Comparison of ENCODE assay signal across 8 cellular contexts in genomic region chr22:47091241-47091691, GRCh38.
A peak's percentile ranks its signal among the peaks of the same experiment; 100 is the strongest.
DNase-seq lines count a peak whose midpoint lies in the region; ATAC-seq and TF ChIP-seq lines count a peak whose summit lies in the region.

No MANE protein-coding gene starts in this region.

- H3K36me3 ChIP-seq in colonic mucosa (no peaks in the 10 kb centered on the region), ascending aorta (no peaks in the 10 kb centered on the region)

- no peaks in the 10 kb centered on the region for H3K27me3 ChIP-seq in colonic mucosa
- no peaks in the 10 kb centered on the region for H3K27me3 ChIP-seq in ascending aorta

- H3K36me3 Mint-ChIP-seq in effector memory CD8-positive, alpha-beta T cell (ENCODE audit: insufficient read depth): no peaks in the 10 kb centered on the region
- peaks cover 0 to 10% (median 4%) of the 10 kb centered on the region in 3 donors for H3K36me3 Mint-ChIP-seq in naive thymus-derived CD8-positive, alpha-beta T cell

- no peaks in the 10 kb centered on the region for H3K9me3 ChIP-seq in colonic mucosa
- H3K9me3 ChIP-seq in ascending aorta: no peaks in the 10 kb centered on the region

- H3K4me1 ChIP-seq in colonic mucosa (no peaks in the 10 kb centered on the region), ascending aorta (no peaks in the 10 kb centered on the region)

- peak overlapping the region; percentile 80 to 83 for H3K4me3 Mint-ChIP-seq in effector memory CD8-positive, alpha-beta T cell
- peak overlapping the region; percentile 74 to 91 (median 79) for H3K4me3 Mint-ChIP-seq in naive thymus-derived CD8-positive, alpha-beta T cell

- DNase-seq in AG09309 (ENCODE audit: low read depth): no peak
- DNase-seq in HFF-Myc (ENCODE audit: extremely low read depth, low read depth): no peak
- peak in 1 of 3 experiments; percentile 18 for DNase-seq in effector memory CD8-positive, alpha-beta T cell
- DNase-seq in naive thymus-derived CD8-positive, alpha-beta T cell: peak in 4 of 10 donors; percentile 13 to 78 (median 55)
- DNase-seq in colonic mucosa: no peak
- DNase-seq in ascending aorta (ENCODE audit: low spot score in 2 of 2): no peak
- no peak for DNase-seq in SK-N-DZ (ENCODE audit: low spot score)
- no peak for DNase-seq in activated CD4-positive, alpha-beta T cell treated with anti-CD3 and anti-CD28 coated beads, Interleukin-2, amount 50 U/mL, for 4 hours

- no peaks in the 10 kb centered on the region for H3K9me3 Mint-ChIP-seq in effector memory CD8-positive, alpha-beta T cell
- peaks cover 0 to 5% (median 0%) of the 10 kb centered on the region in 9 donors for H3K9me3 Mint-ChIP-seq in naive thymus-derived CD8-positive, alpha-beta T cell

- H3K27me3 Mint-ChIP-seq in effector memory CD8-positive, alpha-beta T cell: no peaks in the 10 kb centered on the region
- no peaks in the 10 kb centered on the region for H3K27me3 Mint-ChIP-seq in naive thymus-derived CD8-positive, alpha-beta T cell

- peak overlapping the region; percentile 57 for H3K4me3 ChIP-seq in AG09309 (ENCODE audit: control insufficient read depth, low read depth, low read length)
- H3K4me3 ChIP-seq in HFF-Myc (replicated peaks; ENCODE audit: low read depth, low read length): peak overlapping the region; percentile 37
- H3K4me3 ChIP-seq in colonic mucosa: no peak overlapping the region
- H3K4me3 ChIP-seq in ascending aorta: no peak overlapping the region

- intact Hi-C loops in colonic mucosa (cut with DNase I) (no loop called here), ascending aorta (cut with DNase I) (no loop called here)

- POLR2A ChIA-PET in naive thymus-derived CD8-positive, alpha-beta T cell (lab: Charles Lee): interaction anchor here (1.0 kb wide), 1 partner anchor 19 kb away, joined by 3 read pairs; no protein-coding TSS in a partner anchor

- H3K9ac ChIP-seq in colonic mucosa (ENCODE audit: low read depth in 2 of 2, low read length in 2 of 2): no peak overlapping the region

- H3K27ac ChIP-seq in colonic mucosa (no peak overlapping the region), ascending aorta (no peak overlapping the region)

- TF ChIP-seq CTCF in AG09309 (IDR thresholded peaks at IDR 0.05; ENCODE audit: control insufficient read depth, insufficient read depth, low read depth, low read length, missing control alignments) (no peak), HFF-Myc (IDR thresholded peaks at IDR 0.05; ENCODE audit: low read depth, low read length, missing control alignments) (no peak), colonic mucosa (IDR thresholded peaks at IDR 0.05) (no peak), ascending aorta (IDR thresholded peaks at IDR 0.05) (no peak)

- peaks cover 53 to 56% of the 10 kb centered on the region in 2 donors for H3K4me1 Mint-ChIP-seq in effector memory CD8-positive, alpha-beta T cell (ENCODE audit: low read depth in 2 of 2)
- peaks cover 30 to 53% (median 41%) of the 10 kb centered on the region in 4 donors for H3K4me1 Mint-ChIP-seq in naive thymus-derived CD8-positive, alpha-beta T cell

- peak; percentile 33 for ATAC-seq in effector memory CD8-positive, alpha-beta T cell (replicated peaks)
- ATAC-seq in naive thymus-derived CD8-positive, alpha-beta T cell: peak in 1 of 2 donors; percentile 67

- H3K27ac Mint-ChIP-seq in effector memory CD8-positive, alpha-beta T cell: peak overlapping the region; percentile 89 to 90
- H3K27ac Mint-ChIP-seq in naive thymus-derived CD8-positive, alpha-beta T cell: peak overlapping the region; percentile 72 to 98 (median 92)

Comparison
In these comparisons a context has a peak if more than half of its experiments do, and no peak if none do; other contexts are left out.
1. H3K4me3 ChIP-seq: peak in AG09309 (single experiment) and HFF-Myc (single experiment); none in colonic mucosa (single experiment) and ascending aorta (0 of 2).